29 cellular contexts compared by ENCODE assay signal in the genomic region with DNA sequence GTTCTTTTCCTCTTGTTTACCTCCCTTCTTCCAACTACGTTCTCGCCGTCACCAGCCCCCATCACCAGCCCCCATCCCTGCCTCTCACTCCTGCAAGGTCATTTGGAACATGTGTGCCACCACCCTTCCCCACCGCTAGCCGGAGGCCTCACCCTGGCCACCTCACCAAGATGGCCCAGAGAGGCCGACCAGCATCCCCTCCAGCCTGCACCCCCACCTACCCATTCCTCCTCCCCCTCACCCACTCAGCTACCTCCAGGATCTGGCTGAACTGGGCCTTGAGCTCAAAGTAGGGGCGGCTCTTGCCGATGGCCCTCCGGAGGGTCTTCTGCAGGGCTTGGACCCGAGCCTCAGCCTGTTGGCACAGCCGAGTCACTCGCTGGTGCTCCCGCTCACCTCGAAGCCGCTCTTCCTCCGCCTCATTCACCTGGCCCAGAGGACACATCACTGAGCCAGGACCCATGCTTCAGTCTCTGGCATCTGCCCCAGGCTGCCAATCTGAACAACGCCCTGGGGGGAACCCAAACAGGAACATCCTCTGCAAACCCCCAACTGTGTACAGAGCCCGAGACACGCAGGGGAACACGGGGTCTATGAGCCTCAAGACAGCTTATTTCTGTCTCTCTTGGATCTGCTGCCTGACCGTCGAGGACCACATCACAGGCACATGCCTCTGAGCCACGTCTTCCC. TPM values are rescaled to one million over a fixed set of nuclear protein-coding genes. Genes with fewer than 3 reads are reported as not detected.
"Had no signal": no experiment of that assay in that cellular context is flagged by ENCODE, and none has a peak within 500 bp of the region (broad histone marks: within the 10 kb centered on the region; RNA-seq: fewer than 3 reads in every experiment).

No MANE protein-coding gene starts in this region.

- H3K27me3 Mint-ChIP-seq: brain; stimulated activated memory B cell treated with anti-CD40 and anti-IgM and Interleukin-4, amounts not matched to agents 10 μg/mL and 1 μg/mL and 100 μg/mL, for 72 hours had no signal

- H3K27me3 ChIP-seq: foreskin keratinocyte, hepatocyte, left lung, upper lobe of left lung had no signal

- H3K9ac ChIP-seq: parathyroid adenoma, SK-N-SH had no signal

- ATAC-seq: activated CD8-positive, alpha-beta T cell treated with anti-CD3 and anti-CD28 coated beads, Interleukin-2, amount 10 ng/mL, durations not matched to agents 7 days and 5 days; natural killer cell; sciatic nerve had no signal

- DNase-seq: activated CD4-positive, alpha-beta T cell treated with anti-CD3 and anti-CD28 coated beads for 1 hour; activated CD4-positive, alpha-beta T cell treated with anti-CD3 and anti-CD28 coated beads, Interleukin-2, amount 50 U/mL, for 1 hour; activated CD8-positive, alpha-beta T cell treated with anti-CD3 and anti-CD28 coated beads, Interleukin-2, amount 10 ng/mL, durations not matched to agents 7 days and 5 days; activated naive CD4-positive, alpha-beta T cell treated with anti-CD3 and anti-CD28 coated beads, Interleukin-2, amount 50 U/mL, for 16 hours; activated T-cell treated with anti-CD3 and anti-CD28 coated beads, Interleukin-2, amount 50 U/mL, for 48 hours; aorta; effector CD8-positive, alpha-beta T cell; foreskin keratinocyte; immature natural killer cell; kidney glomerular epithelial cell; left lung; natural killer cell; SK-N-SH; stimulated activated CD4-positive, alpha-beta T cell treated with anti-CD3 and anti-CD28 coated beads, Interleukin-2, amount 100 ng/mL, for 24 hours had no signal

- H3K4me3 Mint-ChIP-seq: activated CD8-positive, alpha-beta T cell treated with anti-CD3 and anti-CD28 coated beads, Interleukin-2, amount 10 ng/mL, durations not matched to agents 7 days and 5 days; brain; immature natural killer cell; natural killer cell; stimulated activated memory B cell treated with anti-CD40 and anti-IgM and Interleukin-4, amounts not matched to agents 10 μg/mL and 1 μg/mL and 100 μg/mL, for 72 hours had no signal

- H3K27ac ChIP-seq: foreskin keratinocyte, hepatocyte, left lung, parathyroid adenoma, thoracic aorta, upper lobe of left lung, WERI-Rb-1 had no signal

- H3K9me3 ChIP-seq: left lung, SK-N-SH, thoracic aorta, upper lobe of left lung had no signal

- H3K4me1 ChIP-seq: foreskin keratinocyte, parathyroid adenoma had no signal

- H3K9me3 Mint-ChIP-seq: brain; immature natural killer cell; natural killer cell; stimulated activated memory B cell treated with anti-CD40 and anti-IgM and Interleukin-4, amounts not matched to agents 10 μg/mL and 1 μg/mL and 100 μg/mL, for 72 hours had no signal

- H3K27ac Mint-ChIP-seq: activated CD8-positive, alpha-beta T cell treated with anti-CD3 and anti-CD28 coated beads, Interleukin-2, amount 10 ng/mL, durations not matched to agents 7 days and 5 days; stimulated activated memory B cell treated with anti-CD40 and anti-IgM and Interleukin-4, amounts not matched to agents 10 μg/mL and 1 μg/mL and 100 μg/mL, for 72 hours had no signal

- FAIRE-seq: small intestine, TTC549 had no signal

- H3K79me2 ChIP-seq: hepatocyte, parathyroid adenoma had no signal

- H3K4me2 ChIP-seq: hepatocyte, SK-N-SH had no signal

- H2AFZ ChIP-seq: hepatocyte, parathyroid adenoma had no signal

- H3K4me3 ChIP-seq: hepatocyte, left lung, lung, thoracic aorta, upper lobe of left lung had no signal

- H3K4me1 Mint-ChIP-seq: brain had no signal

RNA-seq across cellular contexts. Expression of gene LYPD8, which starts 57.3 kb away (rescaled TPM):
- total RNA-seq: activated CD8-positive, alpha-beta T cell treated with anti-CD3 and anti-CD28 coated beads, Interleukin-2, amount 10 ng/mL, durations not matched to agents 7 days and 5 days; aorta; cardiac septum; chondrocyte; foreskin keratinocyte; hepatocyte; left lung; lung; natural killer cell; pulmonary artery endothelial cell; sciatic nerve; thoracic aorta; upper lobe of left lung had no signal
- polyA plus RNA-seq: esophagus, foreskin keratinocyte, hepatocyte, immature natural killer cell, lung had no signal
